8 cellular contexts compared by ENCODE assay signal in genomic region chr14:99595034-99595433, GRCh38. TPM values are rescaled to one million over a fixed set of nuclear protein-coding genes. Genes with fewer than 3 reads are reported as not detected.
DNase-seq lines count a peak whose midpoint lies in the region; ATAC-seq and TF ChIP-seq lines count a peak whose summit lies in the region.

No MANE protein-coding gene starts in this region.

- H3K4me1 ChIP-seq in vagina = peaks cover 48% of the 10 kb centered on the region

- no peaks in the 10 kb centered on the region for H3K27me3 ChIP-seq in vagina

- peak overlapping the region in 1 of 2 donors; percentile 2 for H3K4me3 ChIP-seq in vagina

- ATAC-seq in GM19023 (IDR thresholded peaks at IDR 0.05; ENCODE audit: unreplicated experiment) (peak; percentile 96), HG02970 (IDR thresholded peaks at IDR 0.05; ENCODE audit: low FRiP score, unreplicated experiment) (peak; percentile 79)

- no peak overlapping the region for H3K27ac ChIP-seq in vagina

- no peak for TF ChIP-seq CTCF in vagina (IDR thresholded peaks at IDR 0.05)

- intact Hi-C loops in vagina (cut with DNase I) = no loop called here

- TF ChIP-seq POLR2A in vagina (IDR thresholded peaks at IDR 0.05) = no peak

- H3K9me3 ChIP-seq in vagina = no peaks in the 10 kb centered on the region

- peak; percentile 48 for DNase-seq in activated CD4-positive, alpha-beta T cell treated with anti-CD3 and anti-CD28 coated beads for 48 hours
- DNase-seq in stimulated activated CD4-positive, alpha-beta T cell treated with anti-CD3 and anti-CD28 coated beads, Interleukin-15, amount 100 ng/mL, for 24 hours = peak; percentile 51
- DNase-seq in vagina (ENCODE audit: extremely low spot score in 2 of 2) (no peak), DMS153 (lab: John Stamatoyannopoulos, UW) (no peak), SW480 (ENCODE audit: low spot score) (no peak), hypothalamus (lab: John Stamatoyannopoulos, UW) (no peak)

- H3K36me3 ChIP-seq in vagina = no peaks in the 10 kb centered on the region

RNA-seq across cellular contexts. Expression of gene CCDC85C, which starts 9.0 kb away (rescaled TPM):
- 6.9 TPM for total RNA-seq in vagina

RNA-seq across cellular contexts. Expression of gene HHIPL1, which starts 49.9 kb away (rescaled TPM):
- total RNA-seq in vagina = 5.9 TPM

Comparison
In these comparisons a context has a peak if more than half of its experiments do, and no peak if none do; other contexts are left out.
1. DNase-seq: peak in activated CD4-positive, alpha-beta T cell treated with anti-CD3 and anti-CD28 coated beads for 48 hours (single experiment) and stimulated activated CD4-positive, alpha-beta T cell treated with anti-CD3 and anti-CD28 coated beads, Interleukin-15, amount 100 ng/mL, for 24 hours (single experiment); none in vagina (0 of 2), DMS153 (single experiment), SW480 (single experiment) and hypothalamus (0 of 51).